21 cellular contexts compared by ENCODE assay signal in the genomic region with DNA sequence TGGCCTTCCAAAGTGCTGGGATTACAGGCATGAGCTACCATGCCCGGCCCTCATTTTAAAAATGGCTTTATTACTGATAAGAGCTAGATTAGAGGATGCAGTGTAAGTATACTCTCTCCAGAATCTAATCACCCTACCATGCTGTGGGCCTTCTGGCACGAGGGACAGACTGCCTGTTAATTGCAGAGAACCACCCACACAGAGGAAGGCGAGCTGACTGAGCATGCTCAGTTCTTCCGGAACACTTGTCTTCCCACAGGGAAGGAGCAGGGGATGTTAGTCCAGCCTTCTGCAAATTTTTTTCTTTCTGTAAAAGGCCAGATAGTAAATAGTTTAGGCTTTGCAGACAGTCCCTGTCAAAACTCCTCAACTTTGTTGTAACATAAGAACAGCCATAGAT. TPM values are rescaled to one million over a fixed set of nuclear protein-coding genes. Genes with fewer than 3 reads are reported as not detected.
"Had no signal": no experiment of that assay in that cellular context is flagged by ENCODE, and none has a peak within 500 bp of the region (broad histone marks: within the 10 kb centered on the region; RNA-seq: fewer than 3 reads in every experiment).

No MANE protein-coding gene starts in this region.

- H3K9me3 ChIP-seq: neutrophil, pancreas, tibial artery had no signal

- ATAC-seq: foreskin keratinocyte; left ventricle myocardium superior; natural killer cell treated with Interleukin-12 subunit alpha and Interleukin-12 subunit beta and Interleukin-15 and Interleukin-18, amount 100 ng/mL, for 72 hours; pancreas; right cardiac atrium had no signal

- H3K36me3 ChIP-seq: cardiac muscle cell, neutrophil, pancreas had no signal

- H3K9me3 Mint-ChIP-seq: activated CD4-positive, alpha-beta memory T cell treated with anti-CD3 and anti-CD28 coated beads for 36 hours; activated naive CD4-positive, alpha-beta T cell treated with anti-CD3 and anti-CD28 coated beads, Interleukin-2, amount 10 ng/mL, durations not matched to agents 7 days and 5 days; natural killer cell treated with Interleukin-12 subunit alpha and Interleukin-12 subunit beta and Interleukin-15 and Interleukin-18, amount 100 ng/mL, for 72 hours; stimulated activated naive CD8-positive, alpha-beta T cell treated with anti-CD3 and anti-CD28 coated beads, Interleukin-15, Interleukin-2, amounts not matched to agents 100 ng/mL and 50 ng/mL, for 24 hours had no signal

- H3K4me3 ChIP-seq: cardiac muscle cell, pancreas, tibial artery had no signal

- DNase-seq: activated CD4-positive, alpha-beta memory T cell treated with anti-CD3 and anti-CD28 coated beads for 36 hours; activated CD4-positive, alpha-beta T cell treated with anti-CD3 and anti-CD28 coated beads for 48 hours; activated effector memory CD4-positive, alpha-beta T cell treated with Interleukin-2 at 50 U/mL for 16 hours; activated naive CD4-positive, alpha-beta T cell treated with anti-CD3 and anti-CD28 coated beads, Interleukin-2, amount 10 ng/mL, durations not matched to agents 7 days and 5 days; activated T-cell treated with anti-CD3 and anti-CD28 coated beads, Interleukin-2, amount 50 U/mL, for 48 hours; dermis blood vessel endothelial cell; effector memory CD4-positive, alpha-beta T cell; foreskin keratinocyte; hippocampal formation; left ventricle myocardium superior; mammary epithelial cell; pancreas; right cardiac atrium; stimulated activated CD4-positive, alpha-beta T cell treated with anti-CD3 and anti-CD28 coated beads, Interleukin-12 subunit alpha, Interleukin-12 subunit beta, amount 100 ng/mL, for 4 hours; substantia nigra; tibial artery had no signal

- H3K27ac Mint-ChIP-seq: activated CD4-positive, alpha-beta memory T cell treated with anti-CD3 and anti-CD28 coated beads for 36 hours; activated naive CD4-positive, alpha-beta T cell treated with anti-CD3 and anti-CD28 coated beads, Interleukin-2, amount 10 ng/mL, durations not matched to agents 7 days and 5 days; natural killer cell treated with Interleukin-12 subunit alpha and Interleukin-12 subunit beta and Interleukin-15 and Interleukin-18, amount 100 ng/mL, for 72 hours; stimulated activated naive CD8-positive, alpha-beta T cell treated with anti-CD3 and anti-CD28 coated beads, Interleukin-15, Interleukin-2, amounts not matched to agents 100 ng/mL and 50 ng/mL, for 24 hours had no signal

- H3K36me3 Mint-ChIP-seq: activated CD4-positive, alpha-beta memory T cell treated with anti-CD3 and anti-CD28 coated beads for 36 hours; activated naive CD4-positive, alpha-beta T cell treated with anti-CD3 and anti-CD28 coated beads, Interleukin-2, amount 10 ng/mL, durations not matched to agents 7 days and 5 days; natural killer cell treated with Interleukin-12 subunit alpha and Interleukin-12 subunit beta and Interleukin-15 and Interleukin-18, amount 100 ng/mL, for 72 hours had no signal

- H3K4me3 Mint-ChIP-seq: activated CD4-positive, alpha-beta memory T cell treated with anti-CD3 and anti-CD28 coated beads for 36 hours; activated naive CD4-positive, alpha-beta T cell treated with anti-CD3 and anti-CD28 coated beads, Interleukin-2, amount 10 ng/mL, durations not matched to agents 7 days and 5 days; natural killer cell treated with Interleukin-12 subunit alpha and Interleukin-12 subunit beta and Interleukin-15 and Interleukin-18, amount 100 ng/mL, for 72 hours; stimulated activated naive CD8-positive, alpha-beta T cell treated with anti-CD3 and anti-CD28 coated beads, Interleukin-15, Interleukin-2, amounts not matched to agents 100 ng/mL and 50 ng/mL, for 24 hours had no signal

- H3K27ac ChIP-seq: cardiac muscle cell, foreskin keratinocyte, neutrophil, pancreas, tibial artery had no signal

- H3K27me3 ChIP-seq: cardiac muscle cell, pancreas, tibial artery had no signal

- H3K4me1 ChIP-seq: foreskin keratinocyte, pancreas, tibial artery had no signal

RNA-seq across cellular contexts. Expression of gene GPLD1, which starts 54.3 kb away (rescaled TPM):
- total RNA-seq: pulmonary artery endothelial cell had no signal
- polyA plus RNA-seq: foreskin keratinocyte had no signal
